Comparison of ENCODE assay signal across 15 cellular contexts in the genomic region with DNA sequence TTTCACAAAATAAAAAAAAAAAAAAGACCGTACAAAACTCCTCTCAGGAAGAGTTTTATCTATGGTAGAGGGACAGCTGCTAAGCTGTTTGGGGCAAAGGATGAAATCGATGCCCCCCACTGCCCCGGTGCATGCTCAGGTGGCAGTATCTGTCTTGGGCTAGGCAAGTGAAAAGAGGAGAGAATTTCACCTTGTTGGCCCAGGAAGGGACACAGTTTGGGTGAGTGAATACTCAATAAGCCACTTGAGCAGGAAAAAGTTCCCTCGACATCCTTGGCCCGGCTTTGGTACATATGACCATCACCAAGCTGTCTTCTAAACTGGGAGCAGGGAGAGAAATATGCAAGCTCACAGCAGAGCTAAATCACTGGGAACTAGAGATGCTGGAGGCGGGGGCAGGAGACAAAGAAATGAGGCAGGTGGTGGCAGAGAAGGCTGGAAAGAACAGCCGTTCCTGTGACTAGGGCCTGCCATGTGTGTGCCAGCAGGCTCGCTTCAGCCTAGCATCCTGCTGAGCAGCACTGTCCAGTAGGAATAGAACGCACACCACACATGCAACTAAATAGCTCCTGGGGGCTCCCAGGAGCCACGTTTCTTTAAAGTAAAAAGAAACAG. TPM values are rescaled to one million over a fixed set of nuclear protein-coding genes. Genes with fewer than 3 reads are reported as not detected.
DNase-seq lines count a peak whose midpoint lies in the region.
"Had no signal": no experiment of that assay in that cellular context is flagged by ENCODE, and none has a peak within 500 bp of the region (broad histone marks: within the 10 kb centered on the region; RNA-seq: fewer than 3 reads in every experiment).

No MANE protein-coding gene starts in this region.

- intact Hi-C loops in activated CD4-positive, alpha-beta memory T cell treated with anti-CD3 and anti-CD28 coated beads for 36 hours (cut with micrococcal nuclease): no loop called here

- H3K4me3 Mint-ChIP-seq in activated CD4-positive, alpha-beta memory T cell treated with anti-CD3 and anti-CD28 coated beads for 36 hours: no peak overlapping the region

- CTCF ChIA-PET in activated CD4-positive, alpha-beta memory T cell treated with anti-CD3 and anti-CD28 coated beads for 36 hours (lab: Charles Lee): interaction anchor here (0.9 to 6.2 kb wide), 5 partner anchors 10 to 32 kb away, joined by 3 to 120 read pairs (median 50); partner anchors contain the start of gene EIF1

- POLR2A ChIA-PET in activated CD4-positive, alpha-beta memory T cell treated with anti-CD3 and anti-CD28 coated beads for 36 hours (lab: Charles Lee): interaction anchor here (2.0 to 5.6 kb wide), 3 partner anchors 10 to 15 kb away, joined by 5 to 184 read pairs (median 27); partner anchors contain the start of gene EIF1

- H3K4me1 Mint-ChIP-seq in activated CD4-positive, alpha-beta memory T cell treated with anti-CD3 and anti-CD28 coated beads for 36 hours (ENCODE audit: low read depth): peaks cover 41% of the 10 kb centered on the region

- H3K9me3 Mint-ChIP-seq in activated CD4-positive, alpha-beta memory T cell treated with anti-CD3 and anti-CD28 coated beads for 36 hours: no peaks in the 10 kb centered on the region

- H3K27ac Mint-ChIP-seq in activated CD4-positive, alpha-beta memory T cell treated with anti-CD3 and anti-CD28 coated beads for 36 hours: peak overlapping the region; percentile 97

- DNase-seq in D341Med (ENCODE audit: low spot score): peak; percentile 36
- DNase-seq in NCI-H2081 treated with DMSO at 0.1 percent for 48 hours (lab: John Stamatoyannopoulos, UW): peak; percentile 19
- no peak for DNase-seq in activated CD4-positive, alpha-beta memory T cell treated with anti-CD3 and anti-CD28 coated beads for 36 hours
- peak; percentile 38 for DNase-seq in left kidney (ENCODE audit: low read depth, low spot score)
- DNase-seq in stimulated activated CD4-positive, alpha-beta T cell treated with anti-CD3 and anti-CD28 coated beads, Interleukin-2, amount 100 ng/mL, for 24 hours: no peak
- no peak for DNase-seq in NCI-H187 (lab: John Stamatoyannopoulos, UW)
- no peak for DNase-seq in NCI-H526 (lab: John Stamatoyannopoulos, UW)
- no peak for DNase-seq in SKM-1 treated with dmso at 0.1 percent for 144 hours (lab: John Stamatoyannopoulos, UW; ENCODE audit: unreplicated experiment)
- DNase-seq: BE2C; colonic mucosa; heart right ventricle; kidney glomerular epithelial cell; stimulated activated CD4-positive, alpha-beta T cell treated with anti-CD3 and anti-CD28 coated beads, Interleukin-1b, Interleukin-23, amount 100 ng/mL, for 48 hours had no signal

- H3K36me3 Mint-ChIP-seq in activated CD4-positive, alpha-beta memory T cell treated with anti-CD3 and anti-CD28 coated beads for 36 hours: peaks cover 2% of the 10 kb centered on the region

- no peaks in the 10 kb centered on the region for H3K27me3 Mint-ChIP-seq in activated CD4-positive, alpha-beta memory T cell treated with anti-CD3 and anti-CD28 coated beads for 36 hours

RNA-seq across cellular contexts. Expression of gene EIF1, which starts 8.2 kb away (rescaled TPM):
- 1,000 to 10,000 TPM; 1,052 to 1,072 TPM for total RNA-seq in activated CD4-positive, alpha-beta memory T cell treated with anti-CD3 and anti-CD28 coated beads for 36 hours

RNA-seq across cellular contexts. Expression of gene GAST, which starts 31.6 kb away (rescaled TPM):
- not detected for total RNA-seq in activated CD4-positive, alpha-beta memory T cell treated with anti-CD3 and anti-CD28 coated beads for 36 hours
- total RNA-seq: colonic mucosa, esophagus muscularis mucosa, heart right ventricle, ureter had no signal

RNA-seq across cellular contexts. Expression of gene HAP1, which starts 53.9 kb away (rescaled TPM):
- total RNA-seq in activated CD4-positive, alpha-beta memory T cell treated with anti-CD3 and anti-CD28 coated beads for 36 hours: not detected

RNA-seq across cellular contexts. Expression of gene KRT17, which starts 56.2 kb away (rescaled TPM):
- not detected for total RNA-seq in activated CD4-positive, alpha-beta memory T cell treated with anti-CD3 and anti-CD28 coated beads for 36 hours
- total RNA-seq: heart right ventricle had no signal

Comparison
In these comparisons a context has a peak if more than half of its experiments do, and no peak if none do; other contexts are left out.
1. DNase-seq: peak in D341Med (single experiment), NCI-H2081 treated with DMSO at 0.1 percent for 48 hours (single experiment) and left kidney (single experiment); none in activated CD4-positive, alpha-beta memory T cell treated with anti-CD3 and anti-CD28 coated beads for 36 hours (single experiment), stimulated activated CD4-positive, alpha-beta T cell treated with anti-CD3 and anti-CD28 coated beads, Interleukin-2, amount 100 ng/mL, for 24 hours (0 of 2), NCI-H187 (0 of 2), NCI-H526 (0 of 2) and SKM-1 treated with dmso at 0.1 percent for 144 hours (single experiment).